26 cellular contexts compared by ENCODE assay signal in genomic region chr2:178200331-178200730, GRCh38. TPM values are rescaled to one million over a fixed set of nuclear protein-coding genes. Genes with fewer than 3 reads are reported as not detected.
"Had no signal": no experiment of that assay in that cellular context is flagged by ENCODE, and none has a peak within 500 bp of the region (broad histone marks: within the 10 kb centered on the region; RNA-seq: fewer than 3 reads in every experiment).

No MANE protein-coding gene starts in this region.

- FAIRE-seq: endometrium, frontal cortex, kidney had no signal

- H3K79me2 ChIP-seq: hepatocyte had no signal

- DNase-seq: colonic mucosa; cortex of kidney; effector CD8-positive, alpha-beta T cell; effector memory CD8-positive, alpha-beta T cell; endodermal cell; erythroblast; foreskin keratinocyte; heart left ventricle; hypothalamus; immature natural killer cell; islet precursor cell; kidney; kidney glomerular epithelial cell; left colon; left ventricle myocardium superior; lower lobe of right lung; mesenchymal stem cell; mucosa of descending colon; naive B cell had no signal

- H2AFZ ChIP-seq: hepatocyte had no signal

- H3K27me3 ChIP-seq: foreskin keratinocyte, gastroesophageal sphincter had no signal

- H3K4me2 ChIP-seq: hepatocyte had no signal

- ATAC-seq: effector memory CD8-positive, alpha-beta T cell; esophagus mucosa; foreskin keratinocyte; gastroesophageal sphincter; heart left ventricle; left colon; left lobe of liver; left ventricle myocardium superior; lower lobe of right lung; mucosa of descending colon had no signal

- H3K27ac ChIP-seq: colonic mucosa, epithelial cell of prostate, foreskin keratinocyte, gastroesophageal sphincter, heart left ventricle, hepatocyte, lower lobe of right lung had no signal

- H3K9me3 ChIP-seq: colonic mucosa, gastroesophageal sphincter, heart left ventricle, lower lobe of right lung, mucosa of descending colon had no signal

- H3K4me3 ChIP-seq: colonic mucosa, gastroesophageal sphincter, heart left ventricle, hepatocyte, lower lobe of right lung, mucosa of descending colon had no signal

- H3K4me1 ChIP-seq: colonic mucosa had no signal

- H3K36me3 ChIP-seq: colonic mucosa, gastroesophageal sphincter, heart left ventricle, lower lobe of right lung had no signal

RNA-seq across cellular contexts. Expression of gene OSBPL6, which starts 6.0 kb away (rescaled TPM):
- polyA plus RNA-seq: immature natural killer cell had no signal
